In the genomic region with DNA sequence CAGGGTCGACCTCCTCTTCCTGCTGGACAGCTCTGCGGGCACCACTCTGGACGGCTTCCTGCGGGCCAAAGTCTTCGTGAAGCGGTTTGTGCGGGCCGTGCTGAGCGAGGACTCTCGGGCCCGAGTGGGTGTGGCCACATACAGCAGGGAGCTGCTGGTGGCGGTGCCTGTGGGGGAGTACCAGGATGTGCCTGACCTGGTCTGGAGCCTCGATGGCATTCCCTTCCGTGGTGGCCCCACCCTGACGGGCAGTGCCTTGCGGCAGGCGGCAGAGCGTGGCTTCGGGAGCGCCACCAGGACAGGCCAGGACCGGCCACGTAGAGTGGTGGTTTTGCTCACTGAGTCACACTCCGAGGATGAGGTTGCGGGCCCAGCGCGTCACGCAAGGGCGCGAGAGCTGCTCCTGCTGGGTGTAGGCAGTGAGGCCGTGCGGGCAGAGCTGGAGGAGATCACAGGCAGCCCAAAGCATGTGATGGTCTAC, we compare ENCODE assay signal across 2 cellular contexts.
TF ChIP-seq lines count a peak whose summit lies in the region.

No MANE protein-coding gene starts in this region.

TF ChIP-seq in WTC11, 78 proteins besides CTCF, POLR2A, EP300 and RAD21 (continued from another document and continues in another):
- TF ChIP-seq ZNF532 (CRISPR knock-in tag; IDR thresholded peaks at IDR 0.05; ENCODE audit: borderline replicate concordance), result no peak
- TF ChIP-seq ZNF423 (CRISPR knock-in tag; IDR thresholded peaks at IDR 0.05), result no peak
- TF ChIP-seq, protein P1, sequence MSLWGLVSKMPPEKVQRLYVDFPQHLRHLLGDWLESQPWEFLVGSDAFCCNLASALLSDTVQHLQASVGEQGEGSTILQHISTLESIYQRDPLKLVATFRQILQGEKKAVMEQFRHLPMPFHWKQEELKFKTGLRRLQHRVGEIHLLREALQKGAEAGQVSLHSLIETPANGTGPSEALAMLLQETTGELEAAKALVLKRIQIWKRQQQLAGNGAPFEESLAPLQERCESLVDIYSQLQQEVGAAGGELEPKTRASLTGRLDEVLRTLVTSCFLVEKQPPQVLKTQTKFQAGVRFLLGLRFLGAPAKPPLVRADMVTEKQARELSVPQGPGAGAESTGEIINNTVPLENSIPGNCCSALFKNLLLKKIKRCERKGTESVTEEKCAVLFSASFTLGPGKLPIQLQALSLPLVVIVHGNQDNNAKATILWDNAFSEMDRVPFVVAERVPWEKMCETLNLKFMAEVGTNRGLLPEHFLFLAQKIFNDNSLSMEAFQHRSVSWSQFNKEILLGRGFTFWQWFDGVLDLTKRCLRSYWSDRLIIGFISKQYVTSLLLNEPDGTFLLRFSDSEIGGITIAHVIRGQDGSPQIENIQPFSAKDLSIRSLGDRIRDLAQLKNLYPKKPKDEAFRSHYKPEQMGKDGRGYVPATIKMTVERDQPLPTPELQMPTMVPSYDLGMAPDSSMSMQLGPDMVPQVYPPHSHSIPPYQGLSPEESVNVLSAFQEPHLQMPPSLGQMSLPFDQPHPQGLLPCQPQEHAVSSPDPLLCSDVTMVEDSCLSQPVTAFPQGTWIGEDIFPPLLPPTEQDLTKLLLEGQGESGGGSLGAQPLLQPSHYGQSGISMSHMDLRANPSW (CRISPR knock-in tag; conservative IDR thresholded peaks at IDR 0.05; ENCODE audit: low read depth), result no peak
- TF ChIP-seq SOX15 (CRISPR knock-in tag; IDR thresholded peaks at IDR 0.05), result no peak
- TF ChIP-seq ZNF671 (CRISPR knock-in tag; IDR thresholded peaks at IDR 0.05), result no peak
- no peak for TF ChIP-seq ESRRA (CRISPR knock-in tag; IDR thresholded peaks at IDR 0.05; ENCODE audit: borderline replicate concordance)
- no peak for TF ChIP-seq EMX1 (CRISPR knock-in tag; IDR thresholded peaks at IDR 0.05)
- TF ChIP-seq AR (CRISPR knock-in tag; IDR thresholded peaks at IDR 0.05), result no peak
- no peak for TF ChIP-seq RORB (CRISPR knock-in tag; IDR thresholded peaks at IDR 0.05)
- no peak for TF ChIP-seq ZNF138 (CRISPR knock-in tag; conservative IDR thresholded peaks at IDR 0.05)
- no peak for TF ChIP-seq GABPB1 (CRISPR knock-in tag; IDR thresholded peaks at IDR 0.05)

TF ChIP-seq in HepG2, 621 proteins besides CTCF, POLR2A, EP300 and RAD21:
- TF ChIP-seq, protein P2, sequence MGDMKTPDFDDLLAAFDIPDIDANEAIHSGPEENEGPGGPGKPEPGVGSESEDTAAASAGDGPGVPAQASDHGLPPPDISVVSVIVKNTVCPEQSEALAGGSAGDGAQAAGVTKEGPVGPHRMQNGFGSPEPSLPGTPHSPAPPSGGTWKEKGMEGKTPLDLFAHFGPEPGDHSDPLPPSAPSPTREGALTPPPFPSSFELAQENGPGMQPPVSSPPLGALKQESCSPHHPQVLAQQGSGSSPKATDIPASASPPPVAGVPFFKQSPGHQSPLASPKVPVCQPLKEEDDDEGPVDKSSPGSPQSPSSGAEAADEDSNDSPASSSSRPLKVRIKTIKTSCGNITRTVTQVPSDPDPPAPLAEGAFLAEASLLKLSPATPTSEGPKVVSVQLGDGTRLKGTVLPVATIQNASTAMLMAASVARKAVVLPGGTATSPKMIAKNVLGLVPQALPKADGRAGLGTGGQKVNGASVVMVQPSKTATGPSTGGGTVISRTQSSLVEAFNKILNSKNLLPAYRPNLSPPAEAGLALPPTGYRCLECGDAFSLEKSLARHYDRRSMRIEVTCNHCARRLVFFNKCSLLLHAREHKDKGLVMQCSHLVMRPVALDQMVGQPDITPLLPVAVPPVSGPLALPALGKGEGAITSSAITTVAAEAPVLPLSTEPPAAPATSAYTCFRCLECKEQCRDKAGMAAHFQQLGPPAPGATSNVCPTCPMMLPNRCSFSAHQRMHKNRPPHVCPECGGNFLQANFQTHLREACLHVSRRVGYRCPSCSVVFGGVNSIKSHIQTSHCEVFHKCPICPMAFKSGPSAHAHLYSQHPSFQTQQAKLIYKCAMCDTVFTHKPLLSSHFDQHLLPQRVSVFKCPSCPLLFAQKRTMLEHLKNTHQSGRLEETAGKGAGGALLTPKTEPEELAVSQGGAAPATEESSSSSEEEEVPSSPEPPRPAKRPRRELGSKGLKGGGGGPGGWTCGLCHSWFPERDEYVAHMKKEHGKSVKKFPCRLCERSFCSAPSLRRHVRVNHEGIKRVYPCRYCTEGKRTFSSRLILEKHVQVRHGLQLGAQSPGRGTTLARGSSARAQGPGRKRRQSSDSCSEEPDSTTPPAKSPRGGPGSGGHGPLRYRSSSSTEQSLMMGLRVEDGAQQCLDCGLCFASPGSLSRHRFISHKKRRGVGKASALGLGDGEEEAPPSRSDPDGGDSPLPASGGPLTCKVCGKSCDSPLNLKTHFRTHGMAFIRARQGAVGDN (CRISPR knock-in tag; IDR thresholded peaks at IDR 0.05), result 0 out of 2 replicates have a peak, but pooled peaks have one; percentile 13
- TF ChIP-seq, protein P3, sequence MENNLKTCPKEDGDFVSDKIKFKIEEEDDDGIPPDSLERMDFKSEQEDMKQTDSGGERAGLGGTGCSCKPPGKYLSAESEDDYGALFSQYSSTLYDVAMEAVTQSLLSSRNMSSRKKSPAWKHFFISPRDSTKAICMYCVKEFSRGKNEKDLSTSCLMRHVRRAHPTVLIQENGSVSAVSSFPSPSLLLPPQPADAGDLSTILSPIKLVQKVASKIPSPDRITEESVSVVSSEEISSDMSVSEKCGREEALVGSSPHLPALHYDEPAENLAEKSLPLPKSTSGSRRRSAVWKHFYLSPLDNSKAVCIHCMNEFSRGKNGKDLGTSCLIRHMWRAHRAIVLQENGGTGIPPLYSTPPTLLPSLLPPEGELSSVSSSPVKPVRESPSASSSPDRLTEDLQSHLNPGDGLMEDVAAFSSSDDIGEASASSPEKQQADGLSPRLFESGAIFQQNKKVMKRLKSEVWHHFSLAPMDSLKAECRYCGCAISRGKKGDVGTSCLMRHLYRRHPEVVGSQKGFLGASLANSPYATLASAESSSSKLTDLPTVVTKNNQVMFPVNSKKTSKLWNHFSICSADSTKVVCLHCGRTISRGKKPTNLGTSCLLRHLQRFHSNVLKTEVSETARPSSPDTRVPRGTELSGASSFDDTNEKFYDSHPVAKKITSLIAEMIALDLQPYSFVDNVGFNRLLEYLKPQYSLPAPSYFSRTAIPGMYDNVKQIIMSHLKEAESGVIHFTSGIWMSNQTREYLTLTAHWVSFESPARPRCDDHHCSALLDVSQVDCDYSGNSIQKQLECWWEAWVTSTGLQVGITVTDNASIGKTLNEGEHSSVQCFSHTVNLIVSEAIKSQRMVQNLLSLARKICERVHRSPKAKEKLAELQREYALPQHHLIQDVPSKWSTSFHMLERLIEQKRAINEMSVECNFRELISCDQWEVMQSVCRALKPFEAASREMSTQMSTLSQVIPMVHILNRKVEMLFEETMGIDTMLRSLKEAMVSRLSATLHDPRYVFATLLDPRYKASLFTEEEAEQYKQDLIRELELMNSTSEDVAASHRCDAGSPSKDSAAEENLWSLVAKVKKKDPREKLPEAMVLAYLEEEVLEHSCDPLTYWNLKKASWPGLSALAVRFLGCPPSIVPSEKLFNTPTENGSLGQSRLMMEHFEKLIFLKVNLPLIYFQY (CRISPR knock-in tag; IDR thresholded peaks at IDR 0.05; ENCODE audit: borderline replicate concordance), result no peak
- TF ChIP-seq CCAR2 (optimal IDR thresholded peaks at IDR 0.05; ENCODE audit: low read depth, low read length), result no peak
- TF ChIP-seq EED (CRISPR knock-in tag; IDR thresholded peaks at IDR 0.05), result peak; percentile 48; the same call in 1 of the 2 replicates
- TF ChIP-seq, protein P4, sequence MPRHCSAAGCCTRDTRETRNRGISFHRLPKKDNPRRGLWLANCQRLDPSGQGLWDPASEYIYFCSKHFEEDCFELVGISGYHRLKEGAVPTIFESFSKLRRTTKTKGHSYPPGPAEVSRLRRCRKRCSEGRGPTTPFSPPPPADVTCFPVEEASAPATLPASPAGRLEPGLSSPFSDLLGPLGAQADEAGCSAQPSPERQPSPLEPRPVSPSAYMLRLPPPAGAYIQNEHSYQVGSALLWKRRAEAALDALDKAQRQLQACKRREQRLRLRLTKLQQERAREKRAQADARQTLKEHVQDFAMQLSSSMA (CRISPR knock-in tag; IDR thresholded peaks at IDR 0.05), result no peak
- no peak for TF ChIP-seq NFATC3 (CRISPR knock-in tag; IDR thresholded peaks at IDR 0.05)
- no peak for TF ChIP-seq SETDB1 (CRISPR knock-in tag; IDR thresholded peaks at IDR 0.05; ENCODE audit: borderline replicate concordance)
